2 cellular contexts compared by ENCODE assay signal in the genomic region with DNA sequence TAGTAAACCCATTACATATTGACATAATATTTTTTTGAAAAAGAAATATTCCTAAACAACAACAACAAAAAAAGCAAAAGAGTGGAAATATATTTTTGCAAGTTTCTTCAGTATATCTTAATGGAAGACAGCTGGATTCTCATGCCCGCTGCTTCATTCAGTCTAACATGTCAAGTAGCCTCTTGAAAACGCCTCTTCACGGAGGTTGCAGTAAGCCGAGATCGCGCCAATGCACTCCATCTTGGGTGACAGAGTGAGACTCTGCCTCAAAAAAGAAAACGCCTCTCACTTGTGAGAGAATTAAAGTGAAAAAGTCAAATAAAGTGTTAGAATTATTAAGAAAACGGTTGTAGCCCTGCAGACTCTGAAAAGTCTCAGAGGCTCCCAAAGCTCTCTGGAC.
TF ChIP-seq lines count a peak whose summit lies in the region.

No MANE protein-coding gene starts in this region.

TF ChIP-seq in IMR-90, 13 proteins besides CTCF, POLR2A, EP300 and RAD21:
- TF ChIP-seq BHLHE40 (IDR thresholded peaks at IDR 0.05; ENCODE audit: low read depth, low read length) (no peak), MAFK (IDR thresholded peaks at IDR 0.05; ENCODE audit: low read depth, low read length) (no peak), CHD1 (IDR thresholded peaks at IDR 0.05; ENCODE audit: low read depth, low read length) (no peak), RFX5 (IDR thresholded peaks at IDR 0.05; ENCODE audit: low read depth, low read length) (no peak), RCOR1 (IDR thresholded peaks at IDR 0.05; ENCODE audit: insufficient replicate concordance, low read length) (no peak), CEBPB (IDR thresholded peaks at IDR 0.05; ENCODE audit: low read depth, low read length) (no peak)
- TF ChIP-seq, protein P1, sequence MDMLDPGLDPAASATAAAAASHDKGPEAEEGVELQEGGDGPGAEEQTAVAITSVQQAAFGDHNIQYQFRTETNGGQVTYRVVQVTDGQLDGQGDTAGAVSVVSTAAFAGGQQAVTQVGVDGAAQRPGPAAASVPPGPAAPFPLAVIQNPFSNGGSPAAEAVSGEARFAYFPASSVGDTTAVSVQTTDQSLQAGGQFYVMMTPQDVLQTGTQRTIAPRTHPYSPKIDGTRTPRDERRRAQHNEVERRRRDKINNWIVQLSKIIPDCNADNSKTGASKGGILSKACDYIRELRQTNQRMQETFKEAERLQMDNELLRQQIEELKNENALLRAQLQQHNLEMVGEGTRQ (IDR thresholded peaks at IDR 0.05; ENCODE audit: low read depth, low read length) = no peak
TF ChIP-seq in IMR-90: peak in this region for 0.

TF ChIP-seq in GM12878, 131 proteins besides CTCF, POLR2A, EP300 and RAD21:
- TF ChIP-seq TARDBP (IDR thresholded peaks at IDR 0.05; ENCODE audit: borderline replicate concordance) = no peak
- no peak for TF ChIP-seq KAT2A (conservative IDR thresholded peaks at IDR 0.05; ENCODE audit: control insufficient read depth, low read depth, low read length)
- no peak for TF ChIP-seq YY1 (IDR thresholded peaks at IDR 0.05; ENCODE audit: low read depth, low read length)
- TF ChIP-seq, protein P2, sequence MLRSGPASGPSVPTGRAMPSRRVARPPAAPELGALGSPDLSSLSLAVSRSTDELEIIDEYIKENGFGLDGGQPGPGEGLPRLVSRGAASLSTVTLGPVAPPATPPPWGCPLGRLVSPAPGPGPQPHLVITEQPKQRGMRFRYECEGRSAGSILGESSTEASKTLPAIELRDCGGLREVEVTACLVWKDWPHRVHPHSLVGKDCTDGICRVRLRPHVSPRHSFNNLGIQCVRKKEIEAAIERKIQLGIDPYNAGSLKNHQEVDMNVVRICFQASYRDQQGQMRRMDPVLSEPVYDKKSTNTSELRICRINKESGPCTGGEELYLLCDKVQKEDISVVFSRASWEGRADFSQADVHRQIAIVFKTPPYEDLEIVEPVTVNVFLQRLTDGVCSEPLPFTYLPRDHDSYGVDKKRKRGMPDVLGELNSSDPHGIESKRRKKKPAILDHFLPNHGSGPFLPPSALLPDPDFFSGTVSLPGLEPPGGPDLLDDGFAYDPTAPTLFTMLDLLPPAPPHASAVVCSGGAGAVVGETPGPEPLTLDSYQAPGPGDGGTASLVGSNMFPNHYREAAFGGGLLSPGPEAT (IDR thresholded peaks at IDR 0.05; ENCODE audit: low read depth) = no peak
- TF ChIP-seq, protein P3, sequence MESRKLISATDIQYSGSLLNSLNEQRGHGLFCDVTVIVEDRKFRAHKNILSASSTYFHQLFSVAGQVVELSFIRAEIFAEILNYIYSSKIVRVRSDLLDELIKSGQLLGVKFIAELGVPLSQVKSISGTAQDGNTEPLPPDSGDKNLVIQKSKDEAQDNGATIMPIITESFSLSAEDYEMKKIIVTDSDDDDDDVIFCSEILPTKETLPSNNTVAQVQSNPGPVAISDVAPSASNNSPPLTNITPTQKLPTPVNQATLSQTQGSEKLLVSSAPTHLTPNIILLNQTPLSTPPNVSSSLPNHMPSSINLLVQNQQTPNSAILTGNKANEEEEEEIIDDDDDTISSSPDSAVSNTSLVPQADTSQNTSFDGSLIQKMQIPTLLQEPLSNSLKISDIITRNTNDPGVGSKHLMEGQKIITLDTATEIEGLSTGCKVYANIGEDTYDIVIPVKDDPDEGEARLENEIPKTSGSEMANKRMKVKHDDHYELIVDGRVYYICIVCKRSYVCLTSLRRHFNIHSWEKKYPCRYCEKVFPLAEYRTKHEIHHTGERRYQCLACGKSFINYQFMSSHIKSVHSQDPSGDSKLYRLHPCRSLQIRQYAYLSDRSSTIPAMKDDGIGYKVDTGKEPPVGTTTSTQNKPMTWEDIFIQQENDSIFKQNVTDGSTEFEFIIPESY (IDR thresholded peaks at IDR 0.05) = no peak
- TF ChIP-seq, protein P4, sequence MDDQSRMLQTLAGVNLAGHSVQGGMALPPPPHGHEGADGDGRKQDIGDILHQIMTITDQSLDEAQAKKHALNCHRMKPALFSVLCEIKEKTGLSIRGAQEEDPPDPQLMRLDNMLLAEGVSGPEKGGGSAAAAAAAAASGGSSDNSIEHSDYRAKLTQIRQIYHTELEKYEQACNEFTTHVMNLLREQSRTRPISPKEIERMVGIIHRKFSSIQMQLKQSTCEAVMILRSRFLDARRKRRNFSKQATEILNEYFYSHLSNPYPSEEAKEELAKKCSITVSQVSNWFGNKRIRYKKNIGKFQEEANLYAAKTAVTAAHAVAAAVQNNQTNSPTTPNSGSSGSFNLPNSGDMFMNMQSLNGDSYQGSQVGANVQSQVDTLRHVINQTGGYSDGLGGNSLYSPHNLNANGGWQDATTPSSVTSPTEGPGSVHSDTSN (IDR thresholded peaks at IDR 0.05; ENCODE audit: insufficient replicate concordance, low read depth, low read length) = no peak
- no peak for TF ChIP-seq GATAD2B (conservative IDR thresholded peaks at IDR 0.05; ENCODE audit: low read depth)
- TF ChIP-seq STAT3 (IDR thresholded peaks at IDR 0.05; ENCODE audit: low read depth, low read length) = no peak
- TF ChIP-seq FOXK2 (IDR thresholded peaks at IDR 0.05) = no peak
- no peak for TF ChIP-seq ZNF622 (IDR thresholded peaks at IDR 0.05)
- TF ChIP-seq, protein P1 (IDR thresholded peaks at IDR 0.05; ENCODE audit: borderline replicate concordance, low read depth, low read length) = no peak
- TF ChIP-seq, protein P5, sequence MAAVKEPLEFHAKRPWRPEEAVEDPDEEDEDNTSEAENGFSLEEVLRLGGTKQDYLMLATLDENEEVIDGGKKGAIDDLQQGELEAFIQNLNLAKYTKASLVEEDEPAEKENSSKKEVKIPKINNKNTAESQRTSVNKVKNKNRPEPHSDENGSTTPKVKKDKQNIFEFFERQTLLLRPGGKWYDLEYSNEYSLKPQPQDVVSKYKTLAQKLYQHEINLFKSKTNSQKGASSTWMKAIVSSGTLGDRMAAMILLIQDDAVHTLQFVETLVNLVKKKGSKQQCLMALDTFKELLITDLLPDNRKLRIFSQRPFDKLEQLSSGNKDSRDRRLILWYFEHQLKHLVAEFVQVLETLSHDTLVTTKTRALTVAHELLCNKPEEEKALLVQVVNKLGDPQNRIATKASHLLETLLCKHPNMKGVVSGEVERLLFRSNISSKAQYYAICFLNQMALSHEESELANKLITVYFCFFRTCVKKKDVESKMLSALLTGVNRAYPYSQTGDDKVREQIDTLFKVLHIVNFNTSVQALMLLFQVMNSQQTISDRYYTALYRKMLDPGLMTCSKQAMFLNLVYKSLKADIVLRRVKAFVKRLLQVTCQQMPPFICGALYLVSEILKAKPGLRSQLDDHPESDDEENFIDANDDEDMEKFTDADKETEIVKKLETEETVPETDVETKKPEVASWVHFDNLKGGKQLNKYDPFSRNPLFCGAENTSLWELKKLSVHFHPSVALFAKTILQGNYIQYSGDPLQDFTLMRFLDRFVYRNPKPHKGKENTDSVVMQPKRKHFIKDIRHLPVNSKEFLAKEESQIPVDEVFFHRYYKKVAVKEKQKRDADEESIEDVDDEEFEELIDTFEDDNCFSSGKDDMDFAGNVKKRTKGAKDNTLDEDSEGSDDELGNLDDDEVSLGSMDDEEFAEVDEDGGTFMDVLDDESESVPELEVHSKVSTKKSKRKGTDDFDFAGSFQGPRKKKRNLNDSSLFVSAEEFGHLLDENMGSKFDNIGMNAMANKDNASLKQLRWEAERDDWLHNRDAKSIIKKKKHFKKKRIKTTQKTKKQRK (IDR thresholded peaks at IDR 0.05; ENCODE audit: low read depth, low read length) = no peak
